16 cellular contexts compared by ENCODE assay signal in the genomic region with DNA sequence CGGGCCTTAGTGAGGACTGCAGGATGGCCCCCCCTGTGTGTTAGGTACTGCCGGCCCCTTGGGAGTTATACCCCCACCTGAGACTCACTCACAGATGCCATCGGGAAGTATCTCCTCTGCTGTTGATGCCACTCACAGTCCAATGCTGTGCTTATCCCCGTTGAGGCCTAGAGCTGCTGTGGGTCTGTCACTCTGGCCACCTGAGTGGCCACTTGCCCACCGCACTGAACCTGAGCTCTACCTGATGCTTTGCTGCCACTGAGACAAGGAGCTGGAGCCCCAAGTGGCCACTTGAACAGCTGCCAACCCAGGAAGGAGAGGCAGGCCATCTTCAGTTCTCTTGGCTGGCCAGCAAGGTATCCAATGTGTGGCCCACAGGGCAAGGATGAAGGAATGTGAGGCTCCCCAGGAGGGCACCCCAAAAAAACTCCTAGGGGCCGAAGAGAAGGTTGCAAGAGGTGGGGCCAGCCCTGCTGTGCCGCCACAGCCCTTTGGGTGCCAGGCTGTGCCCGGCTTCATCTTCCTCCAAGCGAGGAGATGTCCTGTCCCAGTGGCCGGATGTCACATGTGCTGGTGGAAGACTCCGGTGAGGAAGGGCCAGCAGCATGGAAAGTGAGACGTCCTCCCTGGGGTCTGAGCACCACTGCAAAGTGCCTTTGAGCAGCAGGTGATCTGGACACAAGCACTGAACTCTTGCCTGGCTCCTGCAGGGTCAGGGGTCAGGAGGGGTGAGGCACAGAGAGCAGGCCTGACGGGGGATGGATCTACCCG. TPM values are rescaled to one million over a fixed set of nuclear protein-coding genes. Genes with fewer than 3 reads are reported as not detected.
A peak's percentile ranks its signal among the peaks of the same experiment; 100 is the strongest.
DNase-seq lines count a peak whose midpoint lies in the region; ATAC-seq, FAIRE-seq and TF ChIP-seq lines count a peak whose summit lies in the region.
"Had no signal": no experiment of that assay in that cellular context is flagged by ENCODE, and none has a peak within 500 bp of the region (broad histone marks: within the 10 kb centered on the region; RNA-seq: fewer than 3 reads in every experiment).

No MANE protein-coding gene starts in this region.

- H3K4me1 ChIP-seq in smooth muscle cell (ENCODE audit: low read depth), result peaks cover 24% of the 10 kb centered on the region
- peaks cover 3 to 38% (median 9%) of the 10 kb centered on the region in 6 donors for H3K4me1 ChIP-seq in spleen
- peaks cover 10% of the 10 kb centered on the region for H3K4me1 ChIP-seq in CD8-positive, alpha-beta T cell (ENCODE audit: insufficient read depth, low read length)
- H3K4me1 ChIP-seq: A549, HAP-1 had no signal

- CTCF ChIA-PET in CD8-positive, alpha-beta T cell (lab: Charles Lee), result no interaction called here

- H3K27me3 ChIP-seq in bronchial epithelial cell (ENCODE audit: control insufficient read depth, insufficient read depth, low read length) (peaks cover 8% of the 10 kb centered on the region), smooth muscle cell (ENCODE audit: low read depth) (no peaks in the 10 kb centered on the region), spleen (replicated peaks in 1 of 7) (peaks cover 0 to 10% (median 0%) of the 10 kb centered on the region in 7 donors)
- no peaks in the 10 kb centered on the region for H3K27me3 ChIP-seq in CD8-positive, alpha-beta T cell (ENCODE audit: insufficient read depth, low read length)

- H3K27ac Mint-ChIP-seq in CD8-positive, alpha-beta T cell, result no peak overlapping the region

- no peak overlapping the region for H3K4me2 ChIP-seq in smooth muscle cell
- H3K4me2 ChIP-seq: A549 had no signal

- H3K27ac ChIP-seq in smooth muscle cell (ENCODE audit: low read depth) (peak overlapping the region; percentile 100), spleen (no peak overlapping the region)
- H3K27ac ChIP-seq in CD8-positive, alpha-beta T cell (ENCODE audit: low read depth, low read length), result no peak overlapping the region
- H3K27ac ChIP-seq: A549 had no signal

- POLR2A ChIA-PET in CD8-positive, alpha-beta T cell (lab: Charles Lee), result no interaction called here

- peaks cover 10% of the 10 kb centered on the region for H3F3A ChIP-seq in smooth muscle cell (ENCODE audit: low read depth)

- H3K27me3 Mint-ChIP-seq in CD8-positive, alpha-beta T cell (ENCODE audit: low read depth), result peaks cover 2% of the 10 kb centered on the region

- TF ChIP-seq CTCF in GM12873 (IDR thresholded peaks at IDR 0.05; ENCODE audit: insufficient read depth, low read depth, low read length, missing control alignments) (peak; percentile 4), bronchial epithelial cell (IDR thresholded peaks at IDR 0.05; ENCODE audit: insufficient read depth, low read length, severe bottlenecking) (no peak), smooth muscle cell (IDR thresholded peaks at IDR 0.05; ENCODE audit: borderline replicate concordance, insufficient read depth, poor library complexity, severe bottlenecking) (no peak), spleen (IDR thresholded peaks at IDR 0.05 in 8 of 11, conservative IDR thresholded peaks at IDR 0.05 in 3 of 11) (no peak)
- no peak for TF ChIP-seq CTCF in CD8-positive, alpha-beta T cell (IDR thresholded peaks at IDR 0.05)

- no peak overlapping the region for H3K4me3 Mint-ChIP-seq in CD8-positive, alpha-beta T cell

- H3K4me1 Mint-ChIP-seq in CD8-positive, alpha-beta T cell (ENCODE audit: low read depth), result peaks cover 28% of the 10 kb centered on the region

- peak; percentile 7 for FAIRE-seq in bronchial epithelial cell (lab: Jason Lieb, UNC)
- FAIRE-seq: A549 had no signal

- ATAC-seq in left ventricle myocardium superior (no peak), left cardiac atrium (no peak)
- ATAC-seq in CD8-positive, alpha-beta T cell, result no peak
- ATAC-seq: A549 had no signal

- H3K9me3 Mint-ChIP-seq in CD8-positive, alpha-beta T cell, result no peaks in the 10 kb centered on the region

- H3K36me3 Mint-ChIP-seq in CD8-positive, alpha-beta T cell, result no peaks in the 10 kb centered on the region

- DNase-seq in left ventricle myocardium superior (peak; percentile 14), left cardiac atrium (no peak), bronchial epithelial cell (ENCODE audit: low read depth) (no peak), smooth muscle cell (lab: John Stamatoyannopoulos, UW; ENCODE audit: unreplicated experiment) (no peak), spleen (no peak), T1000 (lab: John Stamatoyannopoulos, UW) (no peak)
- no peak for DNase-seq in CD8-positive, alpha-beta T cell
- DNase-seq: Calu3, DMS53, NCI-H2029 treated with DMSO at 0.1 percent for 48 hours, NCI-H2171 treated with DMSO at 0.1 percent for 48 hours, NCI-H446 treated with DMSO at 0.1 percent for 48 hours, OCI-M1 had no signal

- intact Hi-C loops in left ventricle myocardium superior (cut with micrococcal nuclease) (no loop called here), left cardiac atrium (cut with DNase I) (no loop called here), spleen (cut with DNase I; ENCODE audit: low total_unique reads) (no loop called here)
- intact Hi-C loops in CD8-positive, alpha-beta T cell (cut with DNase I, micrococcal nuclease), result no loop called here

- H3K36me3 ChIP-seq in bronchial epithelial cell (ENCODE audit: control insufficient read depth, insufficient read depth, low read length) (no peaks in the 10 kb centered on the region), smooth muscle cell (ENCODE audit: low read depth) (no peaks in the 10 kb centered on the region), spleen (no peaks in the 10 kb centered on the region)
- H3K36me3 ChIP-seq in CD8-positive, alpha-beta T cell (ENCODE audit: insufficient read depth, low read length), result no peaks in the 10 kb centered on the region
- H3K36me3 ChIP-seq: HAP-1 had no signal

- TF ChIP-seq POLR2A in spleen (IDR thresholded peaks at IDR 0.05), result no peak

- no peak overlapping the region for H3K9ac ChIP-seq in smooth muscle cell (ENCODE audit: low read depth)

- no peak overlapping the region for H2AFZ ChIP-seq in smooth muscle cell (ENCODE audit: low read depth)

- H3K9me3 ChIP-seq in smooth muscle cell (replicated peaks; ENCODE audit: low read depth) (no peaks in the 10 kb centered on the region), spleen (no peaks in the 10 kb centered on the region)
- no peaks in the 10 kb centered on the region for H3K9me3 ChIP-seq in CD8-positive, alpha-beta T cell (ENCODE audit: low read length)
- H3K9me3 ChIP-seq: A549, HAP-1 had no signal

- no peaks in the 10 kb centered on the region for H4K20me1 ChIP-seq in smooth muscle cell (ENCODE audit: low read depth)

- H3K4me3 ChIP-seq in bronchial epithelial cell (ENCODE audit: low read depth, low read length), result no peak overlapping the region
- H3K4me3 ChIP-seq in smooth muscle cell, result no peak overlapping the region
- no peak overlapping the region for H3K4me3 ChIP-seq in spleen
- H3K4me3 ChIP-seq in CD8-positive, alpha-beta T cell (ENCODE audit: low read depth, low read length), result no peak overlapping the region
- H3K4me3 ChIP-seq: A549, HAP-1 had no signal

- H3K79me2 ChIP-seq in smooth muscle cell (ENCODE audit: low read depth), result no peaks in the 10 kb centered on the region

- 94% methylated on average over 14 of the region's 14 CpGs for WGBS in smooth muscle cell (ENCODE audit: low lambda C conversion rate)
- WGBS in spleen, 5 donors, result 85 to 96% (median 88%) methylated on average over 10 to 14 of the region's 14 CpGs

RNA-seq across cellular contexts. Expression of a gene that starts 29.5 kb away (rescaled TPM):
- total RNA-seq in left ventricle myocardium superior (87.2 TPM), left cardiac atrium (10 to 100 TPM; 54.9 to 76.4 TPM), bronchial epithelial cell (19.0 and 26.9 TPM in 2 replicates), smooth muscle cell (45.3 and 74.9 TPM in 2 replicates), spleen (100 to 1,000 TPM in 1 of 7 donors, 10 to 100 TPM in 6; 55.4 to 104 (median 78.1) TPM)
- polyA plus RNA-seq in smooth muscle cell (15.4 and 18.9 TPM in 2 replicates), spleen (10 to 100 TPM; 36.0 to 38.5 (median 37.3) TPM)
- total RNA-seq in CD8-positive, alpha-beta T cell, result 10 to 100 TPM; 56.3 to 64.1 TPM
